ENCODE assay signal across 14 cellular contexts in the genomic region with DNA sequence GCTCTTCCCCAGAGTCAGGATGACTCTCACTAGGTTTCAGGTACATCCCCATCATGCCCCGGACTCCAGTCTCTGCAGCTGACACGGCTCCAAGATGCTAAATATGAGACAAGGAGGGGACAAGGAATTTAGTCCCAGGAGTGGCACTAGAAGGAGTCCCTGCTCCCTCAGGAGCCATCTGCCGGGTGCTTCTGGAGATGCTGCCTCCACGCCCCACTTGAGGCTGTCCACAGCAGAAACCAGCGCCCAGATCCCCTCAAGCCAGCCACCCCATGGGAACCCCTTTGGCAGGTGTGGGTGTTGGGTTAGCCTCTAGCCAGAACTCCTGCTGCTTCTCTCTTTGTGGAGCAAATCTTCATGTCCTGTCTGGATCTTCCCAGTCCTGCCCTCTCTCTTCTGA. TPM values are rescaled to one million over a fixed set of nuclear protein-coding genes. Genes with fewer than 3 reads are reported as not detected.
"Had no signal": no experiment of that assay in that cellular context is flagged by ENCODE, and none has a peak within 500 bp of the region (broad histone marks: within the 10 kb centered on the region; RNA-seq: fewer than 3 reads in every experiment).

No MANE protein-coding gene starts in this region.

- H3K27me3 ChIP-seq: upper lobe of left lung had no signal

- ATAC-seq: activated T-cell treated with anti-CD3 and anti-CD28 coated beads, Interleukin-2, amount 50 U/mL, for 4 hours; gastrocnemius medialis; heart right ventricle; right cardiac atrium; stimulated activated effector memory CD8-positive, alpha-beta T cell treated with anti-CD3 and anti-CD28 coated beads, Interleukin-12 subunit alpha, Interleukin-12 subunit beta, amount 100 ng/mL, for 72 hours had no signal

- H3K27ac ChIP-seq: gastrocnemius medialis, heart right ventricle, upper lobe of left lung had no signal

- H3K9me3 ChIP-seq: gastrocnemius medialis, heart right ventricle, upper lobe of left lung had no signal

- H3K36me3 ChIP-seq: gastrocnemius medialis, heart right ventricle, upper lobe of left lung had no signal

- H3K36me3 Mint-ChIP-seq: activated CD4-positive, alpha-beta memory T cell treated with anti-CD3 and anti-CD28 coated beads for 36 hours; activated naive CD8-positive, alpha-beta T cell treated with anti-CD3 and anti-CD28 coated beads, Interleukin-2, amount 10 ng/mL, durations not matched to agents 7 days and 5 days; stimulated activated effector memory CD8-positive, alpha-beta T cell treated with anti-CD3 and anti-CD28 coated beads, Interleukin-12 subunit alpha, Interleukin-12 subunit beta, amount 100 ng/mL, for 72 hours had no signal

- H3K4me3 ChIP-seq: gastrocnemius medialis, heart right ventricle, smooth muscle cell, upper lobe of left lung had no signal

- H3K4me1 ChIP-seq: gastrocnemius medialis had no signal

- H3K9me3 Mint-ChIP-seq: activated CD4-positive, alpha-beta memory T cell treated with anti-CD3 and anti-CD28 coated beads for 36 hours; activated naive CD8-positive, alpha-beta T cell treated with anti-CD3 and anti-CD28 coated beads, Interleukin-2, amount 10 ng/mL, durations not matched to agents 7 days and 5 days; activated T-cell treated with anti-CD3 and anti-CD28 coated beads, Interleukin-2, amount 50 U/mL, for 4 hours; stimulated activated effector memory CD8-positive, alpha-beta T cell treated with anti-CD3 and anti-CD28 coated beads, Interleukin-12 subunit alpha, Interleukin-12 subunit beta, amount 100 ng/mL, for 72 hours; T-helper 2 cell treated with Interferon-gamma antibody and Interleukin-4, amounts not matched to agents 5 μg/mL and 100 μg/mL, for 36 hours had no signal

- H3K4me2 ChIP-seq: smooth muscle cell had no signal

- H3K27ac Mint-ChIP-seq: activated CD4-positive, alpha-beta memory T cell treated with anti-CD3 and anti-CD28 coated beads for 36 hours; activated naive CD8-positive, alpha-beta T cell treated with anti-CD3 and anti-CD28 coated beads, Interleukin-2, amount 10 ng/mL, durations not matched to agents 7 days and 5 days; stimulated activated effector memory CD8-positive, alpha-beta T cell treated with anti-CD3 and anti-CD28 coated beads, Interleukin-12 subunit alpha, Interleukin-12 subunit beta, amount 100 ng/mL, for 72 hours; T-helper 2 cell treated with Interferon-gamma antibody and Interleukin-4, amounts not matched to agents 5 μg/mL and 100 μg/mL, for 36 hours had no signal

- DNase-seq: activated CD4-positive, alpha-beta memory T cell treated with anti-CD3 and anti-CD28 coated beads for 36 hours; activated naive CD8-positive, alpha-beta T cell treated with anti-CD3 and anti-CD28 coated beads, Interleukin-2, amount 10 ng/mL, durations not matched to agents 7 days and 5 days; activated T-cell treated with anti-CD3 and anti-CD28 coated beads, Interleukin-2, amount 50 U/mL, for 4 hours; anterior cingulate cortex; gastrocnemius medialis; heart right ventricle; kidney; posterior cingulate gyrus; right cardiac atrium; SW 1271; upper lobe of left lung had no signal

- H3K4me3 Mint-ChIP-seq: activated CD4-positive, alpha-beta memory T cell treated with anti-CD3 and anti-CD28 coated beads for 36 hours; activated naive CD8-positive, alpha-beta T cell treated with anti-CD3 and anti-CD28 coated beads, Interleukin-2, amount 10 ng/mL, durations not matched to agents 7 days and 5 days; activated T-cell treated with anti-CD3 and anti-CD28 coated beads, Interleukin-2, amount 50 U/mL, for 4 hours; stimulated activated effector memory CD8-positive, alpha-beta T cell treated with anti-CD3 and anti-CD28 coated beads, Interleukin-12 subunit alpha, Interleukin-12 subunit beta, amount 100 ng/mL, for 72 hours; T-helper 2 cell treated with Interferon-gamma antibody and Interleukin-4, amounts not matched to agents 5 μg/mL and 100 μg/mL, for 36 hours had no signal

RNA-seq across cellular contexts. Expression of gene BCL11A, which starts 40.3 kb away (rescaled TPM):
- total RNA-seq: activated CD4-positive, alpha-beta memory T cell treated with anti-CD3 and anti-CD28 coated beads for 36 hours had no signal
